ENCODE assay signal across 10 cellular contexts in the genomic region with DNA sequence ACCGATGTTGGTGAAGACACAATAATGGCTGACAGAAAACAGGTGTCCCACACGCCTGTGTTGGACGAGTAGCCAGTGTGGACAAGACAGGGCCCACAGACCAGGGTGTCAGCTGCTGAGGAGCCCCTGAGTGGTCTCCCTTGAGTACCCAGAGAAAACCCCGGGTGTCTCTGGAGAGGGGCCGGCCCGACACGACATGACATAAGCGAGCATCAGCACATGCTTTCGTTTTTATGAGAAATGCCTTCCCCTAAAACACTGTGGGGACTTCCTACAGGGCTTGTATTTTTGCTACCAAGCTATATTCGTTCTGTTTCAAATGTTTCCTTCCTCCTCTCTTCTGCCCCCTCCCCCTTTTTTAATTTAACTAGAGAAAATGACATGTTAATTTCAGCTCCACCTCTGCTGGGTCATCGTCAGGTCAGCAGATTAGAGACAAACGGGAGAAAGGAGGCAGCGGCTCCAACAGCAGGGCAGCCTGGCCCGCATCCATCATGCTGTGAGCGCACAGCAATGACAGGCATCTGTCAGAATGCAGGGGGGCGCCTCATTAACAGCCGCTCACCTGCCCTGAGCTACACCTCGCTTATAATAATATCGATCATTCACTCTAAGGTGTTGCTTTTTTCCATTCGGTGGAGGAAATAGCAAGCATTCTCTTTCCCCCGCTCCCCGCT.
A peak's percentile ranks its signal among the peaks of the same experiment; 100 is the strongest.
DNase-seq lines count a peak whose midpoint lies in the region; ATAC-seq and TF ChIP-seq lines count a peak whose summit lies in the region.
"Had no signal": no experiment of that assay in that cellular context is flagged by ENCODE, and none has a peak within 500 bp of the region (broad histone marks: within the 10 kb centered on the region; RNA-seq: fewer than 3 reads in every experiment).

No MANE protein-coding gene starts in this region.

- H3K27ac ChIP-seq in IMR-90 (ENCODE audit: insufficient read depth, low read length): no peak overlapping the region

- no peak overlapping the region for H4K8ac ChIP-seq in IMR-90 (ENCODE audit: low read depth in 2 of 2, low read length in 2 of 2)

- in situ Hi-C loops in IMR-90 (cut with MboI; ENCODE audit: low sequenced_read_pairs): no loop called here

- BruUV-seq in IMR-90 (replicated peaks; lab: Mats Ljungman, UMichigan) (no TSS peak), Caco-2 (replicated peaks; lab: Mats Ljungman, UMichigan) (no TSS peak)

- H2BK20ac ChIP-seq in IMR-90 (ENCODE audit: low read depth, low read length): no peak overlapping the region

- no peaks in the 10 kb centered on the region for H3K9me1 ChIP-seq in IMR-90 (ENCODE audit: insufficient read depth, low read length)

- no peak overlapping the region for H3K4me3 ChIP-seq in IMR-90 (ENCODE audit: insufficient read depth, low read depth, low read length)
- H3K4me3 ChIP-seq in epithelial cell of proximal tubule (ENCODE audit: low read depth, low read length): peak overlapping the region; percentile 16
- no peak overlapping the region for H3K4me3 ChIP-seq in Caco-2 (ENCODE audit: low read depth, low read length)

- H3K23ac ChIP-seq in IMR-90 (ENCODE audit: low read depth, low read length): no peak overlapping the region

- no peak overlapping the region for H3K18ac ChIP-seq in IMR-90 (ENCODE audit: low read depth, low read length)

- no peaks in the 10 kb centered on the region for H3K79me1 ChIP-seq in IMR-90 (ENCODE audit: low read depth in 1 of 2, low read length in 2 of 2)

- no peaks in the 10 kb centered on the region for H3K36me3 Mint-ChIP-seq in Caco-2 (ENCODE audit: insufficient read depth, unreplicated experiment)

- H3K27me3 Mint-ChIP-seq in Caco-2 (ENCODE audit: insufficient read depth, unreplicated experiment): peaks cover 25% of the 10 kb centered on the region

- no peak for TF ChIP-seq POLR2A in IMR-90 (IDR thresholded peaks at IDR 0.05; ENCODE audit: low read depth, low read length)

- WGBS in IMR-90 (ENCODE audit: extremely low coverage in 2 of 2, insufficient read length in 1 of 2), 2 experiments: 40% methylated on average over 8 of the region's 22 CpGs; no CpG with 5 or more reads in 1 of the 2 experiments

- no peak overlapping the region for H3K9ac ChIP-seq in IMR-90 (ENCODE audit: low read depth, low read length)

- CTCF ChIA-PET in IMR-90 (lab: Yijun Ruan, JAX): no interaction called here
- CTCF ChIA-PET in Caco-2 (lab: Charles Lee): interaction anchor here (0.6 kb wide), 1 partner anchor 47 kb away, joined by 5 read pairs; no protein-coding TSS in a partner anchor

- no peak overlapping the region for H2AK5ac ChIP-seq in IMR-90 (ENCODE audit: low read depth, low read length)

- no peaks in the 10 kb centered on the region for H3K27me3 ChIP-seq in IMR-90 (ENCODE audit: control insufficient read depth, insufficient read depth, low read length)
- H3K27me3 ChIP-seq in Caco-2 (replicated peaks; ENCODE audit: control insufficient read depth, insufficient read depth, low read length): no peaks in the 10 kb centered on the region

- no peak overlapping the region for H3K4ac ChIP-seq in IMR-90 (ENCODE audit: low read depth, low read length)

- H3K9me3 ChIP-seq in IMR-90 (ENCODE audit: control insufficient read depth, insufficient read depth, low read length) (no peaks in the 10 kb centered on the region), Caco-2 (no peaks in the 10 kb centered on the region)

- no peak overlapping the region for H4K91ac ChIP-seq in IMR-90 (ENCODE audit: insufficient read depth, low read depth, low read length)

- POLR2A ChIA-PET in IMR-90 (lab: Charles Lee; ENCODE audit: unreplicated experiment): no interaction called here
- POLR2A ChIA-PET in Caco-2 (lab: Charles Lee): no interaction called here

- H2AK9ac ChIP-seq in IMR-90 (replicated peaks; ENCODE audit: low read depth, low read length, poor library complexity): no peak overlapping the region

- peak; percentile 30 for DNase-seq in GM03348 (ENCODE audit: low spot score)
- DNase-seq in IMR-90: no peak
- DNase-seq in epithelial cell of proximal tubule (ENCODE audit: low read depth): no peak
- DNase-seq in retina: peak; percentile 60
- no peak for DNase-seq in NCI-H2171 treated with DMSO at 0.1 percent for 48 hours (lab: John Stamatoyannopoulos, UW)
- no peak for DNase-seq in OCI-M2 (lab: John Stamatoyannopoulos, UW; ENCODE audit: unreplicated experiment)
- DNase-seq in Caco-2: no peak
- no peak for DNase-seq in NCI-H2171 (lab: John Stamatoyannopoulos, UW)
- DNase-seq: activated CD4-positive, alpha-beta T cell treated with anti-CD3 and anti-CD28 coated beads for 1 hour; NCI-H187 treated with DMSO at 0.1 percent for 48 hours had no signal

- no peak for ATAC-seq in IMR-90 (ENCODE audit: low read depth)

- peak overlapping the region; percentile 28; the same call in 1 of the 2 replicates for H3K4me2 ChIP-seq in IMR-90 (ENCODE audit: low read depth, low read length)

- no peak overlapping the region for H2BK5ac ChIP-seq in IMR-90 (ENCODE audit: low read depth, low read length, poor library complexity, severe bottlenecking)

- H3K4me3 Mint-ChIP-seq in Caco-2 (ENCODE audit: unreplicated experiment): no peak overlapping the region

- no peak overlapping the region for H3K56ac ChIP-seq in IMR-90 (ENCODE audit: extremely low read depth, insufficient read depth, low read length)

- no peaks in the 10 kb centered on the region for H3K36me3 ChIP-seq in IMR-90 (ENCODE audit: control insufficient read depth, insufficient read depth, low read length)
- no peaks in the 10 kb centered on the region for H3K36me3 ChIP-seq in Caco-2 (ENCODE audit: control insufficient read depth, insufficient read depth, low read length)

- H4K5ac ChIP-seq in IMR-90 (ENCODE audit: low read depth, low read length): no peak overlapping the region

- H4K20me1 ChIP-seq in IMR-90 (ENCODE audit: insufficient read depth, low read length): no peaks in the 10 kb centered on the region

- no peak for TF ChIP-seq RAD21 in IMR-90 (IDR thresholded peaks at IDR 0.05; ENCODE audit: low read length)

- H3K14ac ChIP-seq in IMR-90 (replicated peaks; ENCODE audit: low read depth, low read length): no peak overlapping the region

- no peaks in the 10 kb centered on the region for H3K4me1 Mint-ChIP-seq in Caco-2 (ENCODE audit: low read depth, unreplicated experiment)

- TF ChIP-seq CTCF in IMR-90 (conservative IDR thresholded peaks at IDR 0.05; ENCODE audit: low read depth, low read length): no peak
- no peak for TF ChIP-seq CTCF in epithelial cell of proximal tubule (conservative IDR thresholded peaks at IDR 0.05; ENCODE audit: low read depth, low read length)
- no peak for TF ChIP-seq CTCF in Caco-2 (IDR thresholded peaks at IDR 0.05; ENCODE audit: insufficient read depth in 1 of 2, low read depth in 1 of 2, low read length in 1 of 2, severe bottlenecking in 1 of 2, unreplicated experiment in 1 of 2)

- intact Hi-C loops in IMR-90 (cut with micrococcal nuclease) (no loop called here), Caco-2 (cut with micrococcal nuclease; ENCODE audit: unreplicated experiment) (no loop called here)

- H2BK120ac ChIP-seq in IMR-90 (ENCODE audit: low read depth, low read length): no peak overlapping the region

- H2AFZ ChIP-seq in IMR-90 (replicated peaks; ENCODE audit: low read length, poor library complexity): no peak overlapping the region

- dilution Hi-C loops in IMR-90 (cut with HindIII; ENCODE audit: low sequenced_read_pairs, unreplicated experiment): no loop called here

- H3K4me1 ChIP-seq in IMR-90 (ENCODE audit: control insufficient read depth, insufficient read depth, low read length) (no peaks in the 10 kb centered on the region), Caco-2 (no peaks in the 10 kb centered on the region)

- no peak overlapping the region for H2BK15ac ChIP-seq in IMR-90 (ENCODE audit: low read depth, low read length)

- H3K9me3 Mint-ChIP-seq in Caco-2 (ENCODE audit: unreplicated experiment): no peaks in the 10 kb centered on the region

- no peak overlapping the region for H3K27ac Mint-ChIP-seq in Caco-2 (ENCODE audit: unreplicated experiment)

TF ChIP-seq in IMR-90, 13 proteins besides CTCF, POLR2A, EP300 and RAD21:
- TF ChIP-seq, protein P1, sequence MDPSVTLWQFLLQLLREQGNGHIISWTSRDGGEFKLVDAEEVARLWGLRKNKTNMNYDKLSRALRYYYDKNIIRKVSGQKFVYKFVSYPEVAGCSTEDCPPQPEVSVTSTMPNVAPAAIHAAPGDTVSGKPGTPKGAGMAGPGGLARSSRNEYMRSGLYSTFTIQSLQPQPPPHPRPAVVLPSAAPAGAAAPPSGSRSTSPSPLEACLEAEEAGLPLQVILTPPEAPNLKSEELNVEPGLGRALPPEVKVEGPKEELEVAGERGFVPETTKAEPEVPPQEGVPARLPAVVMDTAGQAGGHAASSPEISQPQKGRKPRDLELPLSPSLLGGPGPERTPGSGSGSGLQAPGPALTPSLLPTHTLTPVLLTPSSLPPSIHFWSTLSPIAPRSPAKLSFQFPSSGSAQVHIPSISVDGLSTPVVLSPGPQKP (IDR thresholded peaks at IDR 0.05; ENCODE audit: borderline replicate concordance, low read depth, low read length): no peak
- TF ChIP-seq MXI1 (IDR thresholded peaks at IDR 0.05; ENCODE audit: borderline replicate concordance, low read depth, low read length) (no peak), CHD1 (IDR thresholded peaks at IDR 0.05; ENCODE audit: low read depth, low read length) (no peak), MAFK (IDR thresholded peaks at IDR 0.05; ENCODE audit: low read depth, low read length) (no peak), FOS (IDR thresholded peaks at IDR 0.05; ENCODE audit: low read depth, low read length) (no peak), RFX5 (IDR thresholded peaks at IDR 0.05; ENCODE audit: low read depth, low read length) (no peak), NFE2L2 (IDR thresholded peaks at IDR 0.05; ENCODE audit: low read depth, low read length) (no peak), SMC3 (IDR thresholded peaks at IDR 0.05; ENCODE audit: low read depth, low read length) (no peak), RCOR1 (IDR thresholded peaks at IDR 0.05; ENCODE audit: insufficient replicate concordance, low read length) (no peak), USF2 (IDR thresholded peaks at IDR 0.05; ENCODE audit: low read depth, low read length) (no peak), MAZ (IDR thresholded peaks at IDR 0.05; ENCODE audit: borderline replicate concordance, low read depth, low read length) (no peak), BHLHE40 (IDR thresholded peaks at IDR 0.05; ENCODE audit: low read depth, low read length) (no peak), CEBPB (IDR thresholded peaks at IDR 0.05; ENCODE audit: low read depth, low read length) (no peak)

Comparison
In these comparisons a context has a peak if more than half of its experiments do, and no peak if none do; other contexts are left out.
1. DNase-seq: peak in GM03348 (single experiment) and retina (single experiment); none in IMR-90 (single experiment), epithelial cell of proximal tubule (single experiment), NCI-H2171 treated with DMSO at 0.1 percent for 48 hours (single experiment), OCI-M2 (single experiment), Caco-2 (0 of 2) and NCI-H2171 (single experiment).